ENCODE assay signal across 6 cellular contexts in the genomic region with DNA sequence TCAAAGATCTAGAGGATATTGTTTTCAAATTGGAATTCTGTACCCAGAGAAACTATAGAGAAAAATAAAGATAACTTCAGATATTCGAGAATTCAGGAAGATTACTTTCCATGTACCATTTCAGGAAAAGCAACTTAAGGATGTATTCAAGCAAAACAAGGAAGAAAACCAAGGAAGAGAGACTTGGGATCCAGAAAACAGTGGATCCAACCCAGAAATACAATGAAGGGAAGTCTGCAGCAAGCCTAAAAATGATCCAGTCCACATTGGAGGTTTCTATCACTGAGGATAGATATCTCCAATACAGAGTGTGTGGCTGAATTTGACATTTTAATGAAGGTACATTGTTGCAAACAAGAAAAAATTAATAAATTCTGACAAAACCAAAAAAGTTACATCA.
"Had no signal": no experiment of that assay in that cellular context is flagged by ENCODE, and none has a peak within 500 bp of the region (broad histone marks: within the 10 kb centered on the region; RNA-seq: fewer than 3 reads in every experiment).

No MANE protein-coding gene starts in this region.

- H3K4me3 Mint-ChIP-seq: GM23338, IgD-negative memory B cell had no signal

- H3K4me1 Mint-ChIP-seq: GM23338, IgD-negative memory B cell had no signal

- ATAC-seq: GM23338 had no signal

- H3K4me1 ChIP-seq: HAP-1 had no signal

- H3K4me3 ChIP-seq: GM23338, HAP-1 had no signal

- H3K4me2 ChIP-seq: GM23338 had no signal

- H2AFZ ChIP-seq: GM23338 had no signal

- H3K27ac Mint-ChIP-seq: GM23338, IgD-negative memory B cell had no signal

- FAIRE-seq: HTR-8/SVneo had no signal

- H3K36me3 ChIP-seq: HAP-1 had no signal

- H3K9me3 ChIP-seq: HAP-1 had no signal

- DNase-seq: H7, KG1 had no signal
